13 cellular contexts compared by ENCODE assay signal in genomic region chr7:2116086-2116810, GRCh38.
DNase-seq lines count a peak whose midpoint lies in the region; ATAC-seq, FAIRE-seq and TF ChIP-seq lines count a peak whose summit lies in the region.
"Had no signal": no experiment of that assay in that cellular context is flagged by ENCODE, and none has a peak within 500 bp of the region (broad histone marks: within the 10 kb centered on the region; RNA-seq: fewer than 3 reads in every experiment).

No MANE protein-coding gene starts in this region.

- peaks cover 4% of the 10 kb centered on the region for H3K79me2 ChIP-seq in HepG2 (ENCODE audit: insufficient read depth, low read length)

- in situ Hi-C loops in HepG2 (cut with HindIII; ENCODE audit: extremely low pct_ligation_motif_present, low pct_unique_long_range_greater_than_20kb) (no loop called here), brain microvascular endothelial cell (cut with HindIII; ENCODE audit: low pct_ligation_motif_present, low sequenced_read_pairs) (no loop called here)

- no peak overlapping the region for H3K4me2 ChIP-seq in HepG2 (ENCODE audit: low read depth, low read length)

- no peak overlapping the region for H3K4me3 Mint-ChIP-seq in natural killer cell
- H3K4me3 Mint-ChIP-seq in activated CD4-positive, alpha-beta T cell treated with anti-CD3 and anti-CD28 coated beads for 36 hours: no peak overlapping the region

- peaks cover 6 to 25% of the 10 kb centered on the region in 2 donors for H3K27me3 Mint-ChIP-seq in natural killer cell (ENCODE audit: low read depth in 2 of 2)
- H3K27me3 Mint-ChIP-seq in activated CD4-positive, alpha-beta T cell treated with anti-CD3 and anti-CD28 coated beads for 36 hours: no peaks in the 10 kb centered on the region

- DNase-seq in HepG2 (ENCODE audit: low spot score) (peak; percentile 35), right lobe of liver (no peak), brain microvascular endothelial cell (peak; percentile 37), iris pigment epithelial cell (ENCODE audit: low read depth) (peak; percentile 66), natural killer cell (no peak), RPMI8226 (no peak)
- DNase-seq in activated CD4-positive, alpha-beta T cell treated with anti-CD3 and anti-CD28 coated beads for 36 hours: no peak
- DNase-seq: activated effector memory CD4-positive, alpha-beta T cell treated with anti-CD3 and anti-CD28 coated beads, Interleukin-2, amount 50 U/mL, for 16 hours; NCI-H2171 treated with DMSO at 0.1 percent for 48 hours; T-helper 9 cell had no signal

- no peaks in the 10 kb centered on the region for H4K20me1 ChIP-seq in HepG2 (ENCODE audit: insufficient read depth, low read length)

- peaks cover 48 to 63% of the 10 kb centered on the region in 2 donors for H3K4me1 Mint-ChIP-seq in natural killer cell
- H3K4me1 Mint-ChIP-seq in activated CD4-positive, alpha-beta T cell treated with anti-CD3 and anti-CD28 coated beads for 36 hours: peaks cover 31% of the 10 kb centered on the region

- H3K4me1 ChIP-seq in HepG2 (ENCODE audit: insufficient read depth, low read length): peaks cover 37% of the 10 kb centered on the region
- H3K4me1 ChIP-seq in right lobe of liver: no peaks in the 10 kb centered on the region

- no peak overlapping the region for H3K9ac ChIP-seq in HepG2 (ENCODE audit: insufficient read depth, low read depth, low read length)

- 82% methylated on average over 15 of the region's 20 CpGs for WGBS in HepG2 (ENCODE audit: low lambda C conversion rate)
- WGBS in right lobe of liver (ENCODE audit: insufficient coverage, low coverage, low lambda C conversion rate, missing lambda C conversion rate): 79% methylated on average over 10 of the region's 20 CpGs

- H3K27ac ChIP-seq in HepG2 (ENCODE audit: extremely low read length, insufficient read depth, low read length) (peak overlapping the region; percentile 20), right lobe of liver (no peak overlapping the region), brain microvascular endothelial cell (no peak overlapping the region)

- no peaks in the 10 kb centered on the region for H3K9me3 Mint-ChIP-seq in natural killer cell
- no peaks in the 10 kb centered on the region for H3K9me3 Mint-ChIP-seq in activated CD4-positive, alpha-beta T cell treated with anti-CD3 and anti-CD28 coated beads for 36 hours (ENCODE audit: low read depth)

- H3K27me3 ChIP-seq in HepG2 (ENCODE audit: control insufficient read depth in 1 of 2, insufficient read depth in 2 of 2, low read length in 2 of 2) (no peaks in the 10 kb centered on the region), right lobe of liver (no peaks in the 10 kb centered on the region), brain microvascular endothelial cell (replicated peaks) (no peaks in the 10 kb centered on the region)
- H3K27me3 ChIP-seq: tibial nerve had no signal

- TF ChIP-seq EP300 in HepG2 (IDR thresholded peaks at IDR 0.05; ENCODE audit: low read depth in 2 of 2, low read length in 2 of 2) (no peak), HepG2 (CRISPR knock-in tag; IDR thresholded peaks at IDR 0.05; ENCODE audit: borderline replicate concordance) (no peak)

- TF ChIP-seq POLR2A in HepG2 (IDR thresholded peaks at IDR 0.05; ENCODE audit: insufficient read depth in 1 of 2, low read depth in 2 of 2, low read length in 2 of 2) (no peak), right lobe of liver (IDR thresholded peaks at IDR 0.05) (no peak)

- H3K36me3 Mint-ChIP-seq in natural killer cell: no peaks in the 10 kb centered on the region
- H3K36me3 Mint-ChIP-seq in activated CD4-positive, alpha-beta T cell treated with anti-CD3 and anti-CD28 coated beads for 36 hours (ENCODE audit: low read depth): peaks cover 3% of the 10 kb centered on the region

- intact Hi-C loops in HepG2 (cut with micrococcal nuclease; ENCODE audit: unreplicated experiment): no loop called here
- intact Hi-C loops in right lobe of liver (cut with DNase I): no loop called here
- intact Hi-C loops in natural killer cell (cut with micrococcal nuclease): no loop called here
- intact Hi-C loops in activated CD4-positive, alpha-beta T cell treated with anti-CD3 and anti-CD28 coated beads for 36 hours (cut with DNase I, micrococcal nuclease): no loop called here

- H3K27ac Mint-ChIP-seq in natural killer cell: no peak overlapping the region
- H3K27ac Mint-ChIP-seq in activated CD4-positive, alpha-beta T cell treated with anti-CD3 and anti-CD28 coated beads for 36 hours: no peak overlapping the region

- H3K36me3 ChIP-seq in HepG2 (replicated peaks in 1 of 2; ENCODE audit: control insufficient read depth in 1 of 2, insufficient read depth in 2 of 2, low read length in 2 of 2) (peaks cover under 1 to 5% of the 10 kb centered on the region in 2 experiments; a peak in 3 of 5 replicates), right lobe of liver (no peaks in the 10 kb centered on the region), brain microvascular endothelial cell (replicated peaks) (no peaks in the 10 kb centered on the region)

- ATAC-seq in HepG2 (peak; percentile 24), right lobe of liver (no peak), natural killer cell (no peak), HG03439 (IDR thresholded peaks at IDR 0.05; ENCODE audit: unreplicated experiment) (no peak)
- ATAC-seq in activated CD4-positive, alpha-beta T cell treated with anti-CD3 and anti-CD28 coated beads for 36 hours: no peak

- no peaks in the 10 kb centered on the region for H3K9me3 ChIP-seq in HepG2 (ENCODE audit: low read length)
- H3K9me3 ChIP-seq in right lobe of liver: no peaks in the 10 kb centered on the region
- H3K9me3 ChIP-seq: tibial nerve had no signal

- BruUV-seq in HepG2 (replicated peaks; lab: Mats Ljungman, UMichigan): no TSS peak

- no peak overlapping the region for H3K4me3 ChIP-seq in HepG2 (replicated peaks in 1 of 3; ENCODE audit: insufficient read depth in 1 of 3, low read depth in 2 of 3, low read length in 3 of 3)
- H3K4me3 ChIP-seq in right lobe of liver: no peak overlapping the region
- no peak overlapping the region for H3K4me3 ChIP-seq in brain microvascular endothelial cell (ENCODE audit: low read depth, low read length)
- H3K4me3 ChIP-seq: tibial nerve had no signal

- TF ChIP-seq RAD21 in HepG2 (CRISPR knock-in tag; IDR thresholded peaks at IDR 0.05): no peak

- TF ChIP-seq CTCF in HepG2 (CRISPR knock-in tag; IDR thresholded peaks at IDR 0.05): no peak
- TF ChIP-seq CTCF in right lobe of liver (IDR thresholded peaks at IDR 0.05): no peak
- no peak for TF ChIP-seq CTCF in brain microvascular endothelial cell (IDR thresholded peaks at IDR 0.05; ENCODE audit: low read depth, low read length, missing control alignments)
- TF ChIP-seq CTCF in natural killer cell (IDR thresholded peaks at IDR 0.05): no peak

- CTCF ChIA-PET in HepG2 (lab: Yijun Ruan, JAX; ENCODE audit: low intra/inter-chr PET ratio, low total read pairs): no interaction called here
- CTCF ChIA-PET in activated CD4-positive, alpha-beta T cell treated with anti-CD3 and anti-CD28 coated beads for 36 hours (lab: Charles Lee): no interaction called here

- H2AFZ ChIP-seq in HepG2 (ENCODE audit: low read length): no peak overlapping the region

- POLR2A ChIA-PET in HepG2 (lab: Yijun Ruan, JAX): interaction anchor here (0.6 kb wide), 1 partner anchor 233 kb away, joined by 4 read pairs; no protein-coding TSS in a partner anchor
- POLR2A ChIA-PET in activated CD4-positive, alpha-beta T cell treated with anti-CD3 and anti-CD28 coated beads for 36 hours (lab: Charles Lee): interaction anchor here (0.6 kb wide), 1 partner anchor 182 kb away, joined by 3 read pairs; no protein-coding TSS in a partner anchor

- FAIRE-seq in HepG2 (lab: Jason Lieb, UNC): no peak
- FAIRE-seq: H1 had no signal

TF ChIP-seq in HepG2, 621 proteins besides CTCF, POLR2A, EP300 and RAD21 (continues in another document):
- TF ChIP-seq ZNF687 (CRISPR knock-in tag; IDR thresholded peaks at IDR 0.05): peak; percentile 82
- TF ChIP-seq CHD4 (IDR thresholded peaks at IDR 0.05; ENCODE audit: borderline replicate concordance, low read length): no peak
- TF ChIP-seq SAP130 (CRISPR knock-in tag; IDR thresholded peaks at IDR 0.05; ENCODE audit: low read depth): 0 out of 2 replicates have a peak, but pooled peaks have one; percentile 22
- 0 out of 2 replicates have a peak, but pooled peaks have one; percentile 57 for TF ChIP-seq ZNF121 (CRISPR knock-in tag; IDR thresholded peaks at IDR 0.05)
- TF ChIP-seq ZNF7 (CRISPR knock-in tag; IDR thresholded peaks at IDR 0.05): no peak

Comparison
In these comparisons a context has a peak if more than half of its experiments do, and no peak if none do; other contexts are left out.
1. DNase-seq: peak in HepG2 (single experiment), brain microvascular endothelial cell (single experiment) and iris pigment epithelial cell (single experiment); none in right lobe of liver (0 of 3), natural killer cell (single experiment), activated CD4-positive, alpha-beta T cell treated with anti-CD3 and anti-CD28 coated beads for 36 hours (single experiment) and RPMI8226 (single experiment).